In genomic region chr20:59123677-59124060, GRCh38 we compare ENCODE assay signal across 15 cellular contexts. TPM values are rescaled to one million over a fixed set of nuclear protein-coding genes. Genes with fewer than 3 reads are reported as not detected.
DNase-seq lines count a peak whose midpoint lies in the region; ATAC-seq and TF ChIP-seq lines count a peak whose summit lies in the region.
"Had no signal": no experiment of that assay in that cellular context is flagged by ENCODE, and none has a peak within 500 bp of the region (broad histone marks: within the 10 kb centered on the region; RNA-seq: fewer than 3 reads in every experiment).

No MANE protein-coding gene starts in this region.

- ATAC-seq in CD4-positive, CD25-positive, alpha-beta regulatory T cell (ENCODE audit: low read depth in 2 of 2), result no peak
- ATAC-seq in GM23338, result no peak
- no peak for ATAC-seq in activated naive CD4-positive, alpha-beta T cell treated with anti-CD3 and anti-CD28 coated beads, Interleukin-2, amount 50 U/mL, for 72 hours
- no peak for ATAC-seq in natural killer cell treated with Interleukin-12 subunit alpha and Interleukin-12 subunit beta and Interleukin-15 and Interleukin-18, amount 100 ng/mL, for 72 hours
- ATAC-seq in HG02763 (IDR thresholded peaks at IDR 0.05; ENCODE audit: unreplicated experiment), result no peak
- ATAC-seq in GM18502 (IDR thresholded peaks at IDR 0.05; ENCODE audit: poor library complexity, unreplicated experiment), result no peak
- ATAC-seq: left ventricle myocardium superior, psoas muscle had no signal

- H3K4me3 ChIP-seq in CD4-positive, CD25-positive, alpha-beta regulatory T cell (ENCODE audit: low read depth, low read length), result peak overlapping the region; percentile 78
- no peak overlapping the region for H3K4me3 ChIP-seq in GM23338
- H3K4me3 ChIP-seq: psoas muscle had no signal

- peak overlapping the region; percentile 23; the same call in 1 of the 2 replicates for H2AFZ ChIP-seq in GM23338

- H3K27ac Mint-ChIP-seq in CD4-positive, CD25-positive, alpha-beta regulatory T cell, result peak overlapping the region; percentile 99 to 100 (median 99)
- H3K27ac Mint-ChIP-seq in GM23338, result no peak overlapping the region
- H3K27ac Mint-ChIP-seq in activated naive CD4-positive, alpha-beta T cell treated with anti-CD3 and anti-CD28 coated beads, Interleukin-2, amount 50 U/mL, for 72 hours, result peak overlapping the region; percentile 91 to 97
- peak overlapping the region; percentile 48 to 79 for H3K27ac Mint-ChIP-seq in natural killer cell treated with Interleukin-12 subunit alpha and Interleukin-12 subunit beta and Interleukin-15 and Interleukin-18, amount 100 ng/mL, for 72 hours

- peaks cover 5% of the 10 kb centered on the region; the same call in 1 of the 2 replicates for H3F3A ChIP-seq in GM23338 (replicated peaks; ENCODE audit: low read depth)

- H3K79me2 ChIP-seq in GM23338 (replicated peaks; ENCODE audit: insufficient read depth), result no peaks in the 10 kb centered on the region

- TF ChIP-seq CTCF in GM23338 (conservative IDR thresholded peaks at IDR 0.05; ENCODE audit: low read depth in 2 of 2), result no peak

- H3K9me2 ChIP-seq in GM23338 (ENCODE audit: insufficient read depth), result peaks cover 7% of the 10 kb centered on the region; the same call in 1 of the 2 replicates

- no peaks in the 10 kb centered on the region for H3K27me3 ChIP-seq in CD4-positive, CD25-positive, alpha-beta regulatory T cell (ENCODE audit: control insufficient read depth, insufficient read depth, low read length)
- H3K27me3 ChIP-seq in GM23338 (ENCODE audit: insufficient read depth), result no peaks in the 10 kb centered on the region

- H3K27me3 Mint-ChIP-seq in CD4-positive, CD25-positive, alpha-beta regulatory T cell, result no peaks in the 10 kb centered on the region
- H3K27me3 Mint-ChIP-seq in GM23338 (ENCODE audit: insufficient read depth, low read depth, poor library complexity), result peaks cover 8% of the 10 kb centered on the region
- no peaks in the 10 kb centered on the region for H3K27me3 Mint-ChIP-seq in natural killer cell treated with Interleukin-12 subunit alpha and Interleukin-12 subunit beta and Interleukin-15 and Interleukin-18, amount 100 ng/mL, for 72 hours

- H3K9me3 Mint-ChIP-seq in CD4-positive, CD25-positive, alpha-beta regulatory T cell, result peaks cover 0 to 2% (median 0%) of the 10 kb centered on the region in 7 donors
- peaks cover 21% of the 10 kb centered on the region for H3K9me3 Mint-ChIP-seq in GM23338
- peaks cover 4 to 12% of the 10 kb centered on the region in 2 donors for H3K9me3 Mint-ChIP-seq in activated naive CD4-positive, alpha-beta T cell treated with anti-CD3 and anti-CD28 coated beads, Interleukin-2, amount 50 U/mL, for 72 hours
- H3K9me3 Mint-ChIP-seq in natural killer cell treated with Interleukin-12 subunit alpha and Interleukin-12 subunit beta and Interleukin-15 and Interleukin-18, amount 100 ng/mL, for 72 hours, result peaks cover 2% of the 10 kb centered on the region

- no peak for DNase-seq in CD4-positive, CD25-positive, alpha-beta regulatory T cell
- no peak for DNase-seq in GM23338 (ENCODE audit: low spot score)
- no peak for DNase-seq in activated naive CD4-positive, alpha-beta T cell treated with anti-CD3 and anti-CD28 coated beads, Interleukin-2, amount 50 U/mL, for 72 hours (ENCODE audit: low spot score in 2 of 2)
- no peak for DNase-seq in natural killer cell treated with Interleukin-12 subunit alpha and Interleukin-12 subunit beta and Interleukin-15 and Interleukin-18, amount 100 ng/mL, for 72 hours (ENCODE audit: low spot score)
- DNase-seq in middle frontal gyrus (ENCODE audit: extremely low spot score, low spot score), result no peak
- DNase-seq: foreskin fibroblast, H7, left ventricle myocardium superior, NCI-H1930, NCI-H510A treated with DMSO at 0.1 percent for 48 hours, psoas muscle had no signal

- H3K4me1 ChIP-seq in CD4-positive, CD25-positive, alpha-beta regulatory T cell (ENCODE audit: control insufficient read depth, insufficient read depth, low read length, poor library complexity, severe bottlenecking), result peaks cover 53% of the 10 kb centered on the region
- H3K4me1 ChIP-seq in GM23338 (ENCODE audit: insufficient read depth), result peaks cover 29% of the 10 kb centered on the region
- H3K4me1 ChIP-seq: psoas muscle had no signal

- no peak overlapping the region for H3K4me2 ChIP-seq in GM23338

- H3K27ac ChIP-seq in CD4-positive, CD25-positive, alpha-beta regulatory T cell (ENCODE audit: insufficient read depth, low read length, poor library complexity, severe bottlenecking), result peak overlapping the region; percentile 84
- H3K27ac ChIP-seq in GM23338 (ENCODE audit: low read depth), result no peak overlapping the region
- H3K27ac ChIP-seq: psoas muscle had no signal

- H3K4me3 Mint-ChIP-seq in CD4-positive, CD25-positive, alpha-beta regulatory T cell, result peak overlapping the region; percentile 77 to 93 (median 87)
- H3K4me3 Mint-ChIP-seq in GM23338, result no peak overlapping the region; the same call in 2 of the 3 replicates
- H3K4me3 Mint-ChIP-seq in natural killer cell treated with Interleukin-12 subunit alpha and Interleukin-12 subunit beta and Interleukin-15 and Interleukin-18, amount 100 ng/mL, for 72 hours, result no peak overlapping the region

- H3K36me3 ChIP-seq in CD4-positive, CD25-positive, alpha-beta regulatory T cell (ENCODE audit: control insufficient read depth, insufficient read depth, low read length), result no peaks in the 10 kb centered on the region
- H3K36me3 ChIP-seq in GM23338 (ENCODE audit: insufficient read depth), result no peaks in the 10 kb centered on the region

- H4K20me1 ChIP-seq in GM23338 (replicated peaks; ENCODE audit: insufficient read depth), result no peaks in the 10 kb centered on the region

- peaks cover 3% of the 10 kb centered on the region for H3K36me3 Mint-ChIP-seq in CD4-positive, CD25-positive, alpha-beta regulatory T cell
- peaks cover 20% of the 10 kb centered on the region for H3K36me3 Mint-ChIP-seq in GM23338 (ENCODE audit: low read depth)
- H3K36me3 Mint-ChIP-seq in activated naive CD4-positive, alpha-beta T cell treated with anti-CD3 and anti-CD28 coated beads, Interleukin-2, amount 50 U/mL, for 72 hours, result peaks cover 14 to 17% of the 10 kb centered on the region in 2 donors
- H3K36me3 Mint-ChIP-seq in natural killer cell treated with Interleukin-12 subunit alpha and Interleukin-12 subunit beta and Interleukin-15 and Interleukin-18, amount 100 ng/mL, for 72 hours, result no peaks in the 10 kb centered on the region

- no peaks in the 10 kb centered on the region for H3K9me3 ChIP-seq in CD4-positive, CD25-positive, alpha-beta regulatory T cell (ENCODE audit: control insufficient read depth in 2 of 2, low read length in 2 of 2)
- H3K9me3 ChIP-seq: psoas muscle had no signal

- peaks cover 16 to 93% (median 65%) of the 10 kb centered on the region in 4 donors for H3K4me1 Mint-ChIP-seq in CD4-positive, CD25-positive, alpha-beta regulatory T cell
- peaks cover 52% of the 10 kb centered on the region for H3K4me1 Mint-ChIP-seq in GM23338
- peaks cover 44 to 47% of the 10 kb centered on the region in 2 donors for H3K4me1 Mint-ChIP-seq in natural killer cell treated with Interleukin-12 subunit alpha and Interleukin-12 subunit beta and Interleukin-15 and Interleukin-18, amount 100 ng/mL, for 72 hours (ENCODE audit: low read depth in 2 of 2)

TF ChIP-seq in GM23338, 12 proteins besides CTCF, POLR2A, EP300 and RAD21 (continues in another document):
- TF ChIP-seq STAT1 (IDR thresholded peaks at IDR 0.05; ENCODE audit: unreplicated experiment), result no peak
- no peak for TF ChIP-seq JUNB (IDR thresholded peaks at IDR 0.05; ENCODE audit: unreplicated experiment)

RNA-seq across cellular contexts. Expression of gene ZNF831, which starts 40.0 kb away (rescaled TPM):
- 90.3 TPM for total RNA-seq in CD4-positive, CD25-positive, alpha-beta regulatory T cell
- 10 to 100 TPM; 15.9 to 22.1 (median 17.6) TPM for polyA plus RNA-seq in CD4-positive, CD25-positive, alpha-beta regulatory T cell
- total RNA-seq in GM23338 (2014; rRNA removed; shearing (Covaris generic)), result not detected in 2 replicates
- polyA plus RNA-seq in GM23338 (2016; fragmentation: Nextera tagmentation; extraction: Ambion mirVana), result not detected in 2 replicates
- total RNA-seq in activated naive CD4-positive, alpha-beta T cell treated with anti-CD3 and anti-CD28 coated beads, Interleukin-2, amount 50 U/mL, for 72 hours, result 10 to 100 TPM in 1 of 2 donors, 1 to 10 TPM in 1; 6.6 to 12.7 TPM
- 1 to 10 TPM; 3.3 to 5.7 TPM for total RNA-seq in natural killer cell treated with Interleukin-12 subunit alpha and Interleukin-12 subunit beta and Interleukin-15 and Interleukin-18, amount 100 ng/mL, for 72 hours
- total RNA-seq: H7, M059J, SK-MEL-5 had no signal

Comparison
In these comparisons a context has a peak if more than half of its experiments do, and no peak if none do; other contexts are left out.
1. H3K4me3 Mint-ChIP-seq: peak in CD4-positive, CD25-positive, alpha-beta regulatory T cell (4 of 4); none in GM23338 (single experiment) and natural killer cell treated with Interleukin-12 subunit alpha and Interleukin-12 subunit beta and Interleukin-15 and Interleukin-18, amount 100 ng/mL, for 72 hours (single experiment).